Comparison of ENCODE assay signal across 1 cellular context in the genomic region with DNA sequence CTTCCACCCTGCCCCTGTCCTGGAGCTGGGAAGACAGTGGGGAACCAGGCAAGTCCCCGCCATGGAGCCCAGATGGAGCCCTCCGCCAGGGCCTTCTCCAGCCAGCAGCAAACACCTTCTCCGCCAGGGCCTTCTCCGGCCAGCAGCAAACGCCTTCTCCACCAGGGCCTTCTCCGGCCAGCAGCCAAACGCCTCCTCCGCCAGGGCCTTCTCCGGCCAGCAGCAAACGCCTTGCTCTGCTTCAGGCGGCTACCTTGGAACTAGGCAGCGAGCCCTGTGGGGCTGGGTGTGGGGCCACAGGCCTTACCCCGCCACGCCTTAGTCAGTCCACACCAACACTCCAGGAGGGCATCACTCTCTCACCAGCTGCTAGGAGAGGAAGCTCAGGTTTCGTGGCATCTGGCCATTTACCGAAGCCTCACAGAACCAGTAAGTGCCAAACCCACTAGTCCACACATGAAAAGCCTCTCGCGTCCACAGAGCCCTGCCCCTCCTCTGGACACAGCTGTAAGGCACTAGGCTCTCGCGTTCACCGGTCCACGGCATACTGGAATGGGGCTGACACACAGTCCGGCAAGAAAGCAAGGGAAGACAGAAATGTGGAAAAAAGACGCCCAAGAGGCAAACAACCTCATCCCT.
TF ChIP-seq lines count a peak whose summit lies in the region.

No MANE protein-coding gene starts in this region.

TF ChIP-seq in WTC11, 78 proteins besides CTCF, POLR2A, EP300 and RAD21 (continued from another document):
- TF ChIP-seq ZNF317 (CRISPR knock-in tag; IDR thresholded peaks at IDR 0.05; ENCODE audit: borderline replicate concordance, low read depth) (no peak), RELA (CRISPR knock-in tag; IDR thresholded peaks at IDR 0.05; ENCODE audit: borderline replicate concordance) (no peak), ZNF416 (CRISPR knock-in tag; IDR thresholded peaks at IDR 0.05) (no peak), ETV6 (CRISPR knock-in tag; IDR thresholded peaks at IDR 0.05) (no peak), NR3C1 (CRISPR knock-in tag; conservative IDR thresholded peaks at IDR 0.05; ENCODE audit: low read depth) (no peak), NFYB (CRISPR knock-in tag; conservative IDR thresholded peaks at IDR 0.05; ENCODE audit: low read depth) (no peak), ZNF671 (CRISPR knock-in tag; IDR thresholded peaks at IDR 0.05) (no peak)
- TF ChIP-seq, protein P1, sequence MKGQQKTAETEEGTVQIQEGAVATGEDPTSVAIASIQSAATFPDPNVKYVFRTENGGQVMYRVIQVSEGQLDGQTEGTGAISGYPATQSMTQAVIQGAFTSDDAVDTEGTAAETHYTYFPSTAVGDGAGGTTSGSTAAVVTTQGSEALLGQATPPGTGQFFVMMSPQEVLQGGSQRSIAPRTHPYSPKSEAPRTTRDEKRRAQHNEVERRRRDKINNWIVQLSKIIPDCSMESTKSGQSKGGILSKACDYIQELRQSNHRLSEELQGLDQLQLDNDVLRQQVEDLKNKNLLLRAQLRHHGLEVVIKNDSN (CRISPR knock-in tag; IDR thresholded peaks at IDR 0.05), result no peak
- TF ChIP-seq, protein P2, sequence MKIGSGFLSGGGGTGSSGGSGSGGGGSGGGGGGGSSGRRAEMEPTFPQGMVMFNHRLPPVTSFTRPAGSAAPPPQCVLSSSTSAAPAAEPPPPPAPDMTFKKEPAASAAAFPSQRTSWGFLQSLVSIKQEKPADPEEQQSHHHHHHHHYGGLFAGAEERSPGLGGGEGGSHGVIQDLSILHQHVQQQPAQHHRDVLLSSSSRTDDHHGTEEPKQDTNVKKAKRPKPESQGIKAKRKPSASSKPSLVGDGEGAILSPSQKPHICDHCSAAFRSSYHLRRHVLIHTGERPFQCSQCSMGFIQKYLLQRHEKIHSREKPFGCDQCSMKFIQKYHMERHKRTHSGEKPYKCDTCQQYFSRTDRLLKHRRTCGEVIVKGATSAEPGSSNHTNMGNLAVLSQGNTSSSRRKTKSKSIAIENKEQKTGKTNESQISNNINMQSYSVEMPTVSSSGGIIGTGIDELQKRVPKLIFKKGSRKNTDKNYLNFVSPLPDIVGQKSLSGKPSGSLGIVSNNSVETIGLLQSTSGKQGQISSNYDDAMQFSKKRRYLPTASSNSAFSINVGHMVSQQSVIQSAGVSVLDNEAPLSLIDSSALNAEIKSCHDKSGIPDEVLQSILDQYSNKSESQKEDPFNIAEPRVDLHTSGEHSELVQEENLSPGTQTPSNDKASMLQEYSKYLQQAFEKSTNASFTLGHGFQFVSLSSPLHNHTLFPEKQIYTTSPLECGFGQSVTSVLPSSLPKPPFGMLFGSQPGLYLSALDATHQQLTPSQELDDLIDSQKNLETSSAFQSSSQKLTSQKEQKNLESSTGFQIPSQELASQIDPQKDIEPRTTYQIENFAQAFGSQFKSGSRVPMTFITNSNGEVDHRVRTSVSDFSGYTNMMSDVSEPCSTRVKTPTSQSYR (CRISPR knock-in tag; IDR thresholded peaks at IDR 0.05), result no peak
- TF ChIP-seq, protein P3, sequence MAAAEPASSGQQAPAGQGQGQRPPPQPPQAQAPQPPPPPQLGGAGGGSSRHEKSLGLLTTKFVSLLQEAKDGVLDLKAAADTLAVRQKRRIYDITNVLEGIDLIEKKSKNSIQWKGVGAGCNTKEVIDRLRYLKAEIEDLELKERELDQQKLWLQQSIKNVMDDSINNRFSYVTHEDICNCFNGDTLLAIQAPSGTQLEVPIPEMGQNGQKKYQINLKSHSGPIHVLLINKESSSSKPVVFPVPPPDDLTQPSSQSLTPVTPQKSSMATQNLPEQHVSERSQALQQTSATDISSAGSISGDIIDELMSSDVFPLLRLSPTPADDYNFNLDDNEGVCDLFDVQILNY (CRISPR knock-in tag; IDR thresholded peaks at IDR 0.05), result no peak
- TF ChIP-seq, protein P4, sequence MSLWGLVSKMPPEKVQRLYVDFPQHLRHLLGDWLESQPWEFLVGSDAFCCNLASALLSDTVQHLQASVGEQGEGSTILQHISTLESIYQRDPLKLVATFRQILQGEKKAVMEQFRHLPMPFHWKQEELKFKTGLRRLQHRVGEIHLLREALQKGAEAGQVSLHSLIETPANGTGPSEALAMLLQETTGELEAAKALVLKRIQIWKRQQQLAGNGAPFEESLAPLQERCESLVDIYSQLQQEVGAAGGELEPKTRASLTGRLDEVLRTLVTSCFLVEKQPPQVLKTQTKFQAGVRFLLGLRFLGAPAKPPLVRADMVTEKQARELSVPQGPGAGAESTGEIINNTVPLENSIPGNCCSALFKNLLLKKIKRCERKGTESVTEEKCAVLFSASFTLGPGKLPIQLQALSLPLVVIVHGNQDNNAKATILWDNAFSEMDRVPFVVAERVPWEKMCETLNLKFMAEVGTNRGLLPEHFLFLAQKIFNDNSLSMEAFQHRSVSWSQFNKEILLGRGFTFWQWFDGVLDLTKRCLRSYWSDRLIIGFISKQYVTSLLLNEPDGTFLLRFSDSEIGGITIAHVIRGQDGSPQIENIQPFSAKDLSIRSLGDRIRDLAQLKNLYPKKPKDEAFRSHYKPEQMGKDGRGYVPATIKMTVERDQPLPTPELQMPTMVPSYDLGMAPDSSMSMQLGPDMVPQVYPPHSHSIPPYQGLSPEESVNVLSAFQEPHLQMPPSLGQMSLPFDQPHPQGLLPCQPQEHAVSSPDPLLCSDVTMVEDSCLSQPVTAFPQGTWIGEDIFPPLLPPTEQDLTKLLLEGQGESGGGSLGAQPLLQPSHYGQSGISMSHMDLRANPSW (CRISPR knock-in tag; conservative IDR thresholded peaks at IDR 0.05; ENCODE audit: low read depth), result no peak
- TF ChIP-seq, protein P5, sequence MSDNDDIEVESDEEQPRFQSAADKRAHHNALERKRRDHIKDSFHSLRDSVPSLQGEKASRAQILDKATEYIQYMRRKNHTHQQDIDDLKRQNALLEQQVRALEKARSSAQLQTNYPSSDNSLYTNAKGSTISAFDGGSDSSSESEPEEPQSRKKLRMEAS (CRISPR knock-in tag; IDR thresholded peaks at IDR 0.05), result no peak
- TF ChIP-seq, protein P6, sequence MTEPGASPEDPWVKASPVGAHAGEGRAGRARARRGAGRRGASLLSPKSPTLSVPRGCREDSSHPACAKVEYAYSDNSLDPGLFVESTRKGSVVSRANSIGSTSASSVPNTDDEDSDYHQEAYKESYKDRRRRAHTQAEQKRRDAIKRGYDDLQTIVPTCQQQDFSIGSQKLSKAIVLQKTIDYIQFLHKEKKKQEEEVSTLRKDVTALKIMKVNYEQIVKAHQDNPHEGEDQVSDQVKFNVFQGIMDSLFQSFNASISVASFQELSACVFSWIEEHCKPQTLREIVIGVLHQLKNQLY (CRISPR knock-in tag; IDR thresholded peaks at IDR 0.05), result no peak
- TF ChIP-seq, protein P7, sequence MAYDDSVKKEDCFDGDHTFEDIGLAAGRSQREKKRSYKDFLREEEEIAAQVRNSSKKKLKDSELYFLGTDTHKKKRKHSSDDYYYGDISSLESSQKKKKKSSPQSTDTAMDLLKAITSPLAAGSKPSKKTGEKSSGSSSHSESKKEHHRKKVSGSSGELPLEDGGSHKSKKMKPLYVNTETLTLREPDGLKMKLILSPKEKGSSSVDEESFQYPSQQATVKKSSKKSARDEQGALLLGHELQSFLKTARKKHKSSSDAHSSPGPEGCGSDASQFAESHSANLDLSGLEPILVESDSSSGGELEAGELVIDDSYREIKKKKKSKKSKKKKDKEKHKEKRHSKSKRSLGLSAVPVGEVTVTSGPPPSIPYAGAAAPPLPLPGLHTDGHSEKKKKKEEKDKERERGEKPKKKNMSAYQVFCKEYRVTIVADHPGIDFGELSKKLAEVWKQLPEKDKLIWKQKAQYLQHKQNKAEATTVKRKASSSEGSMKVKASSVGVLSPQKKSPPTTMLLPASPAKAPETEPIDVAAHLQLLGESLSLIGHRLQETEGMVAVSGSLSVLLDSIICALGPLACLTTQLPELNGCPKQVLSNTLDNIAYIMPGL (CRISPR knock-in tag; IDR thresholded peaks at IDR 0.05), result no peak
- TF ChIP-seq, protein P8, sequence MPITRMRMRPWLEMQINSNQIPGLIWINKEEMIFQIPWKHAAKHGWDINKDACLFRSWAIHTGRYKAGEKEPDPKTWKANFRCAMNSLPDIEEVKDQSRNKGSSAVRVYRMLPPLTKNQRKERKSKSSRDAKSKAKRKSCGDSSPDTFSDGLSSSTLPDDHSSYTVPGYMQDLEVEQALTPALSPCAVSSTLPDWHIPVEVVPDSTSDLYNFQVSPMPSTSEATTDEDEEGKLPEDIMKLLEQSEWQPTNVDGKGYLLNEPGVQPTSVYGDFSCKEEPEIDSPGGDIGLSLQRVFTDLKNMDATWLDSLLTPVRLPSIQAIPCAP (CRISPR knock-in tag; IDR thresholded peaks at IDR 0.05), result no peak
- TF ChIP-seq, protein P9, sequence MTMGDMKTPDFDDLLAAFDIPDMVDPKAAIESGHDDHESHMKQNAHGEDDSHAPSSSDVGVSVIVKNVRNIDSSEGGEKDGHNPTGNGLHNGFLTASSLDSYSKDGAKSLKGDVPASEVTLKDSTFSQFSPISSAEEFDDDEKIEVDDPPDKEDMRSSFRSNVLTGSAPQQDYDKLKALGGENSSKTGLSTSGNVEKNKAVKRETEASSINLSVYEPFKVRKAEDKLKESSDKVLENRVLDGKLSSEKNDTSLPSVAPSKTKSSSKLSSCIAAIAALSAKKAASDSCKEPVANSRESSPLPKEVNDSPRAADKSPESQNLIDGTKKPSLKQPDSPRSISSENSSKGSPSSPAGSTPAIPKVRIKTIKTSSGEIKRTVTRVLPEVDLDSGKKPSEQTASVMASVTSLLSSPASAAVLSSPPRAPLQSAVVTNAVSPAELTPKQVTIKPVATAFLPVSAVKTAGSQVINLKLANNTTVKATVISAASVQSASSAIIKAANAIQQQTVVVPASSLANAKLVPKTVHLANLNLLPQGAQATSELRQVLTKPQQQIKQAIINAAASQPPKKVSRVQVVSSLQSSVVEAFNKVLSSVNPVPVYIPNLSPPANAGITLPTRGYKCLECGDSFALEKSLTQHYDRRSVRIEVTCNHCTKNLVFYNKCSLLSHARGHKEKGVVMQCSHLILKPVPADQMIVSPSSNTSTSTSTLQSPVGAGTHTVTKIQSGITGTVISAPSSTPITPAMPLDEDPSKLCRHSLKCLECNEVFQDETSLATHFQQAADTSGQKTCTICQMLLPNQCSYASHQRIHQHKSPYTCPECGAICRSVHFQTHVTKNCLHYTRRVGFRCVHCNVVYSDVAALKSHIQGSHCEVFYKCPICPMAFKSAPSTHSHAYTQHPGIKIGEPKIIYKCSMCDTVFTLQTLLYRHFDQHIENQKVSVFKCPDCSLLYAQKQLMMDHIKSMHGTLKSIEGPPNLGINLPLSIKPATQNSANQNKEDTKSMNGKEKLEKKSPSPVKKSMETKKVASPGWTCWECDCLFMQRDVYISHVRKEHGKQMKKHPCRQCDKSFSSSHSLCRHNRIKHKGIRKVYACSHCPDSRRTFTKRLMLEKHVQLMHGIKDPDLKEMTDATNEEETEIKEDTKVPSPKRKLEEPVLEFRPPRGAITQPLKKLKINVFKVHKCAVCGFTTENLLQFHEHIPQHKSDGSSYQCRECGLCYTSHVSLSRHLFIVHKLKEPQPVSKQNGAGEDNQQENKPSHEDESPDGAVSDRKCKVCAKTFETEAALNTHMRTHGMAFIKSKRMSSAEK (CRISPR knock-in tag; IDR thresholded peaks at IDR 0.05; ENCODE audit: borderline replicate concordance), result no peak
- TF ChIP-seq, protein P10, sequence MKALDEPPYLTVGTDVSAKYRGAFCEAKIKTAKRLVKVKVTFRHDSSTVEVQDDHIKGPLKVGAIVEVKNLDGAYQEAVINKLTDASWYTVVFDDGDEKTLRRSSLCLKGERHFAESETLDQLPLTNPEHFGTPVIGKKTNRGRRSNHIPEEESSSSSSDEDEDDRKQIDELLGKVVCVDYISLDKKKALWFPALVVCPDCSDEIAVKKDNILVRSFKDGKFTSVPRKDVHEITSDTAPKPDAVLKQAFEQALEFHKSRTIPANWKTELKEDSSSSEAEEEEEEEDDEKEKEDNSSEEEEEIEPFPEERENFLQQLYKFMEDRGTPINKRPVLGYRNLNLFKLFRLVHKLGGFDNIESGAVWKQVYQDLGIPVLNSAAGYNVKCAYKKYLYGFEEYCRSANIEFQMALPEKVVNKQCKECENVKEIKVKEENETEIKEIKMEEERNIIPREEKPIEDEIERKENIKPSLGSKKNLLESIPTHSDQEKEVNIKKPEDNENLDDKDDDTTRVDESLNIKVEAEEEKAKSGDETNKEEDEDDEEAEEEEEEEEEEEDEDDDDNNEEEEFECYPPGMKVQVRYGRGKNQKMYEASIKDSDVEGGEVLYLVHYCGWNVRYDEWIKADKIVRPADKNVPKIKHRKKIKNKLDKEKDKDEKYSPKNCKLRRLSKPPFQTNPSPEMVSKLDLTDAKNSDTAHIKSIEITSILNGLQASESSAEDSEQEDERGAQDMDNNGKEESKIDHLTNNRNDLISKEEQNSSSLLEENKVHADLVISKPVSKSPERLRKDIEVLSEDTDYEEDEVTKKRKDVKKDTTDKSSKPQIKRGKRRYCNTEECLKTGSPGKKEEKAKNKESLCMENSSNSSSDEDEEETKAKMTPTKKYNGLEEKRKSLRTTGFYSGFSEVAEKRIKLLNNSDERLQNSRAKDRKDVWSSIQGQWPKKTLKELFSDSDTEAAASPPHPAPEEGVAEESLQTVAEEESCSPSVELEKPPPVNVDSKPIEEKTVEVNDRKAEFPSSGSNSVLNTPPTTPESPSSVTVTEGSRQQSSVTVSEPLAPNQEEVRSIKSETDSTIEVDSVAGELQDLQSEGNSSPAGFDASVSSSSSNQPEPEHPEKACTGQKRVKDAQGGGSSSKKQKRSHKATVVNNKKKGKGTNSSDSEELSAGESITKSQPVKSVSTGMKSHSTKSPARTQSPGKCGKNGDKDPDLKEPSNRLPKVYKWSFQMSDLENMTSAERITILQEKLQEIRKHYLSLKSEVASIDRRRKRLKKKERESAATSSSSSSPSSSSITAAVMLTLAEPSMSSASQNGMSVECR (CRISPR knock-in tag; IDR thresholded peaks at IDR 0.05; ENCODE audit: borderline replicate concordance), result no peak
